ENCODE assay signal across 1 cellular context in genomic region chr5:126535856-126536545, GRCh38.
TF ChIP-seq lines count a peak whose summit lies in the region.

No MANE protein-coding gene starts in this region.

TF ChIP-seq in GM23338, 12 proteins besides CTCF, POLR2A, EP300 and RAD21 (continued from another document):
- no peak for TF ChIP-seq REST (IDR thresholded peaks at IDR 0.05; ENCODE audit: unreplicated experiment)
- TF ChIP-seq ETS1 (IDR thresholded peaks at IDR 0.05), result no peak
- no peak for TF ChIP-seq ZNF462 (CRISPR knock-in tag; IDR thresholded peaks at IDR 0.05)
- no peak for TF ChIP-seq POLR2AphosphoS5 (IDR thresholded peaks at IDR 0.05; ENCODE audit: low read depth)
- no peak for TF ChIP-seq ZNF331 (CRISPR knock-in tag; IDR thresholded peaks at IDR 0.05; ENCODE audit: low read depth)
- TF ChIP-seq STAT1 (IDR thresholded peaks at IDR 0.05; ENCODE audit: unreplicated experiment), result no peak
- TF ChIP-seq EZH2phosphoT487 (IDR thresholded peaks at IDR 0.05; ENCODE audit: unreplicated experiment), result no peak
- TF ChIP-seq JUNB (IDR thresholded peaks at IDR 0.05; ENCODE audit: unreplicated experiment), result no peak
- no peak for TF ChIP-seq CREB1 (CRISPR knock-in tag; IDR thresholded peaks at IDR 0.05; ENCODE audit: low read depth)
